In genomic region chr6:35486005-35486925, GRCh38 we compare ENCODE assay signal across 9 cellular contexts. TPM values are rescaled to one million over a fixed set of nuclear protein-coding genes. Genes with fewer than 3 reads are reported as not detected.
DNase-seq lines count a peak whose midpoint lies in the region; ATAC-seq and TF ChIP-seq lines count a peak whose summit lies in the region.
"Had no signal": no experiment of that assay in that cellular context is flagged by ENCODE, and none has a peak within 500 bp of the region (broad histone marks: within the 10 kb centered on the region; RNA-seq: fewer than 3 reads in every experiment).

No MANE protein-coding gene starts in this region.

- no peak for TF ChIP-seq POLR2A in gastroesophageal sphincter (IDR thresholded peaks at IDR 0.05)

- H3K4me1 ChIP-seq in ACC112 (ENCODE audit: control insufficient read depth, insufficient read depth, low read length, unreplicated experiment) (peaks cover 51% of the 10 kb centered on the region), NT2/D1 (ENCODE audit: insufficient read depth, insufficient read length) (peaks cover 32% of the 10 kb centered on the region), gastroesophageal sphincter (peaks cover 5 to 98% (median 53%) of the 10 kb centered on the region in 3 donors), neural progenitor cell (peaks cover 52% of the 10 kb centered on the region)

- no peak for TF ChIP-seq CTCF in gastroesophageal sphincter (IDR thresholded peaks at IDR 0.05)
- TF ChIP-seq CTCF in neural progenitor cell (IDR thresholded peaks at IDR 0.05): no peak

- H3K27me3 Mint-ChIP-seq in neural progenitor cell (ENCODE audit: insufficient read depth, low read depth): peaks cover 6% of the 10 kb centered on the region

- ATAC-seq in gastroesophageal sphincter (peak; percentile 9), GM18498 (IDR thresholded peaks at IDR 0.05; ENCODE audit: unreplicated experiment) (no peak), GM21723 (IDR thresholded peaks at IDR 0.05; ENCODE audit: unreplicated experiment) (no peak)

- peaks cover 38% of the 10 kb centered on the region for H3K4me1 Mint-ChIP-seq in neural progenitor cell

- no peak for TF ChIP-seq EP300 in gastroesophageal sphincter (IDR thresholded peaks at IDR 0.05)

- DNase-seq in NT2/D1 (ENCODE audit: low read depth, low spot score) (no peak), neural progenitor cell (ENCODE audit: low spot score) (peak; percentile 65), GM19238 (ENCODE audit: insufficient read length, low spot score) (no peak), amniotic stem cell (lab: John Stamatoyannopoulos, UW) (no peak)
- DNase-seq: activated naive CD4-positive, alpha-beta T cell treated with anti-CD3 and anti-CD28 coated beads, Interleukin-2, amount 10 ng/mL, durations not matched to agents 7 days and 5 days had no signal

- H3K36me3 ChIP-seq in ACC112 (ENCODE audit: insufficient read depth, low read length): no peaks in the 10 kb centered on the region
- peaks cover 39% of the 10 kb centered on the region for H3K36me3 ChIP-seq in NT2/D1 (ENCODE audit: insufficient read depth, insufficient read length, low read length)
- peaks cover 0 to 32% of the 10 kb centered on the region in 2 donors for H3K36me3 ChIP-seq in gastroesophageal sphincter
- no peaks in the 10 kb centered on the region for H3K36me3 ChIP-seq in neural progenitor cell

- H3K79me2 ChIP-seq in ACC112 (ENCODE audit: control insufficient read depth, insufficient read depth, low read length, unreplicated experiment) (peaks cover 29% of the 10 kb centered on the region), neural progenitor cell (ENCODE audit: low read depth) (peaks cover 22% of the 10 kb centered on the region)

- H3K27ac Mint-ChIP-seq in neural progenitor cell: no peak overlapping the region
- H3K27ac Mint-ChIP-seq: activated naive CD4-positive, alpha-beta T cell treated with anti-CD3 and anti-CD28 coated beads, Interleukin-2, amount 10 ng/mL, durations not matched to agents 7 days and 5 days had no signal

- H3K4me3 ChIP-seq in ACC112 (ENCODE audit: low read depth, low read length): peak overlapping the region; percentile 58
- no peak overlapping the region for H3K4me3 ChIP-seq in NT2/D1 (ENCODE audit: insufficient read length, low read depth)
- H3K4me3 ChIP-seq in gastroesophageal sphincter: peak overlapping the region in 1 of 2 donors; percentile 38
- no peak overlapping the region for H3K4me3 ChIP-seq in neural progenitor cell

- H3K27ac ChIP-seq in ACC112 (ENCODE audit: low read depth, low read length) (peak overlapping the region; percentile 76), gastroesophageal sphincter (peak overlapping the region; percentile 90 to 100 (median 98)), neural progenitor cell (no peak overlapping the region)

- H3F3A ChIP-seq in neural progenitor cell (ENCODE audit: low read depth): peaks cover 26% of the 10 kb centered on the region

- H3K9me3 ChIP-seq in NT2/D1 (ENCODE audit: insufficient read depth, low read length): no peaks in the 10 kb centered on the region
- H3K9me3 ChIP-seq in gastroesophageal sphincter: no peaks in the 10 kb centered on the region
- H3K9me3 ChIP-seq in neural progenitor cell (ENCODE audit: low read depth): no peaks in the 10 kb centered on the region

- H4K20me1 ChIP-seq in neural progenitor cell (ENCODE audit: low read depth): peaks cover 31% of the 10 kb centered on the region

- H3K9me3 Mint-ChIP-seq in neural progenitor cell: no peaks in the 10 kb centered on the region
- H3K9me3 Mint-ChIP-seq: activated naive CD4-positive, alpha-beta T cell treated with anti-CD3 and anti-CD28 coated beads, Interleukin-2, amount 10 ng/mL, durations not matched to agents 7 days and 5 days had no signal

- H3K27me3 ChIP-seq in ACC112 (ENCODE audit: insufficient read depth, low read length) (no peaks in the 10 kb centered on the region), NT2/D1 (ENCODE audit: insufficient read depth, insufficient read length) (no peaks in the 10 kb centered on the region), gastroesophageal sphincter (no peaks in the 10 kb centered on the region), neural progenitor cell (no peaks in the 10 kb centered on the region)

- peaks cover 1% of the 10 kb centered on the region for H3K36me3 Mint-ChIP-seq in neural progenitor cell
- H3K36me3 Mint-ChIP-seq: activated naive CD4-positive, alpha-beta T cell treated with anti-CD3 and anti-CD28 coated beads, Interleukin-2, amount 10 ng/mL, durations not matched to agents 7 days and 5 days had no signal

- H2AFZ ChIP-seq in ACC112 (ENCODE audit: low read length, unreplicated experiment) (peak overlapping the region; percentile 69), neural progenitor cell (replicated peaks) (no peak overlapping the region)

- 6% methylated on average over 5 of the region's 61 CpGs; no CpG with 5 or more reads in 1 of the 2 donors for WGBS in gastroesophageal sphincter (ENCODE audit: low coverage in 1 of 2), 2 donors

- H3K9ac ChIP-seq in NT2/D1 (ENCODE audit: insufficient read length, low read depth) (peak overlapping the region; percentile 80), neural progenitor cell (no peak overlapping the region)

- H3K4me2 ChIP-seq in neural progenitor cell: peak overlapping the region; percentile 56

- H3K4me3 Mint-ChIP-seq in neural progenitor cell: peak overlapping the region; percentile 27
- H3K4me3 Mint-ChIP-seq: activated naive CD4-positive, alpha-beta T cell treated with anti-CD3 and anti-CD28 coated beads, Interleukin-2, amount 10 ng/mL, durations not matched to agents 7 days and 5 days had no signal

RNA-seq across cellular contexts. Expression of gene TEAD3, which starts 10.6 kb away (rescaled TPM):
- 100 to 1,000 TPM in 1 of 4 donors, 10 to 100 TPM in 3; 58.3 to 122 (median 72.5) TPM for total RNA-seq in gastroesophageal sphincter
- total RNA-seq in neural progenitor cell (ENCODE audit: low replicate concordance): 9.7 and 23.5 TPM in 2 replicates

RNA-seq across cellular contexts. Expression of gene RPL10A, which starts 18.1 kb away (rescaled TPM):
- 1,000 to 10,000 TPM in 3 of 4 donors, 100 to 1,000 TPM in 1; 870 to 1,936 (median 1,411) TPM for total RNA-seq in gastroesophageal sphincter
- 2,002 and 2,026 TPM in 2 replicates for total RNA-seq in neural progenitor cell (ENCODE audit: low replicate concordance)

RNA-seq across cellular contexts. Expression of gene TULP1, which starts 26.4 kb away (rescaled TPM):
- total RNA-seq in gastroesophageal sphincter (under 1 TPM in 1 of 4 donors, not detected in 3; 0.89 TPM), neural progenitor cell (ENCODE audit: low replicate concordance) (0.46 TPM in 1 of 2 replicates, not detected in the other)

RNA-seq across cellular contexts. Expression of gene FANCE, which starts 34.1 kb away (rescaled TPM):
- total RNA-seq in gastroesophageal sphincter (1 to 10 TPM; 2.6 to 5.0 (median 3.8) TPM), neural progenitor cell (ENCODE audit: low replicate concordance) (9.3 and 23.9 TPM in 2 replicates)
